In the genomic region with DNA sequence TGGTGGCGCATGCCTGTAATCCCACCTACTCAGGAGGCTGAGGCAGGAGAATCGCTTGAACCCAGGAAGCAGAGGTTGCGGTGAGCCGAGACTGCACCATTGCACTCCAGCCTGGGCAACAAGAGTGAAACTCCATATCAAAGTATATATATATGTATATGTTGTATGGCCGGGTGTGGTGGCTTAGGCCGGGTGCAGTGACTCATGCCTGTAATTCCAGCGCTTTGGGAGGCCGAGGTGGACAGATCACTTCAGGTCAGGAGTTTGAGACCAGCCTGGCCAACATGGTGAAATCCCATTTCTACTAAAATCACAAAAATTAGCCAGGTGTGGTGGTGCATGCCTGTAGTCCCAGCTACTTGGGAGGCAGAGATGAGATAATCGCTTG, we compare ENCODE assay signal across 1 cellular context.
TF ChIP-seq lines count a peak whose summit lies in the region.

No MANE protein-coding gene starts in this region.

TF ChIP-seq in HepG2, 621 proteins besides CTCF, POLR2A, EP300 and RAD21:
- TF ChIP-seq RBFOX2 (IDR thresholded peaks at IDR 0.05; ENCODE audit: low read depth, low read length) = 0 out of 2 replicates have a peak, but pooled peaks have one; percentile 1
